Comparison of ENCODE assay signal across 8 cellular contexts in the genomic region with DNA sequence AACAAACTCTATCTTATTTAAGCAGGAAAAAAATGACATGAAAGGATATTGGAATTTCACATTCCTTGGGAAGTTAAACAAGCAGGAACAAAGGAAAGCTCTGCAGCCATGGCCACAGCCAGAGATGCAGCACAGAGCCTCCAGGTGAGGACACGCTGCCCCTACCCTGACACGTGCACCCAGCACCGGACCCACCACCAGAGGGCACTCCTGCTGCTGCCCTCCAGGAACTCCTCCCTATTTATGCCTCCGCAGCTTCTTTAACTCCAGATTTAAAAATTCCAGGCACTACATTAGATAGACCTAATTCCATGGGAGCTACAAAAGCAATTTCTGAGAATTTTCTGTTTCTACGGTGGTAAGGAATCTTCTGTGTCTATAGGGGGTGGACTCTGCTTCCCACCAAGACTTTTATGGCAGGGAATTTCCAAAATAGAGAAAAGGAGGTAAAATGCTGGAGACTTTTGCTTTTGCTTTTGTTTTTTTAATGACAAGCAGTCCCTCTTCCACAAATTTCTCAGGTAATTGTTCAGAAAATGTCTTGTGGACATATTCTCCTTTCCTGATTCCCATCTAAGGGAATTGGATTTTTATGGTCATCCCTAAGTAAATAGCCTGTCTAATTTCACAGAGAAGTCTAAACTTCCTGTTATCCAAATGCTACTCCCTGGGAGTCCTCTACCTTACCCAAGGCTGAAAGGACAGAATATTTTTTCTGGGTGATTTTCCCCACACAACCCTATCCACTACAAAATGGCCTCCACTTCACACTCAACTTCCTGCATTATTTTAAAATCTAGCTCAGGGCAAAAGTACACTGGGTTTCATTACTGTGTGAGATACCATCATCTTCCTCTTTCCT.
A peak's percentile ranks its signal among the peaks of the same experiment; 100 is the strongest.
DNase-seq lines count a peak whose midpoint lies in the region; ATAC-seq, FAIRE-seq and TF ChIP-seq lines count a peak whose summit lies in the region.
"Had no signal": no experiment of that assay in that cellular context is flagged by ENCODE, and none has a peak within 500 bp of the region (broad histone marks: within the 10 kb centered on the region; RNA-seq: fewer than 3 reads in every experiment).

No MANE protein-coding gene starts in this region.

- intact Hi-C loops in esophagus squamous epithelium (cut with DNase I), result no loop called here
- intact Hi-C loops in pancreas (cut with DNase I), result no loop called here

- H3K27me3 ChIP-seq in esophagus squamous epithelium (no peaks in the 10 kb centered on the region), pancreas (no peaks in the 10 kb centered on the region)

- H3K36me3 ChIP-seq in esophagus squamous epithelium (no peaks in the 10 kb centered on the region), pancreas (no peaks in the 10 kb centered on the region)

- TF ChIP-seq POLR2A in esophagus squamous epithelium (IDR thresholded peaks at IDR 0.05), result no peak

- ATAC-seq in HG02610 (IDR thresholded peaks at IDR 0.05; ENCODE audit: unreplicated experiment), result peak; percentile 70
- ATAC-seq in pancreas, result peak; percentile 91 to 98 (median 95)

- TF ChIP-seq CTCF in GM12874 (IDR thresholded peaks at IDR 0.05; ENCODE audit: insufficient read depth, low read depth, low read length) (peak; percentile 85), esophagus squamous epithelium (IDR thresholded peaks at IDR 0.05) (peak; percentile 20 to 69 (median 44)), pancreas (IDR thresholded peaks at IDR 0.05) (peak; percentile 56 to 72 (median 68))

- H3K27ac ChIP-seq in esophagus squamous epithelium, result no peak overlapping the region
- H3K27ac ChIP-seq in pancreas, result no peak overlapping the region

- no peaks in the 10 kb centered on the region for H3K9me3 ChIP-seq in esophagus squamous epithelium
- no peaks in the 10 kb centered on the region for H3K9me3 ChIP-seq in pancreas

- H3K4me1 ChIP-seq in esophagus squamous epithelium (peaks cover 0 to 23% (median 14%) of the 10 kb centered on the region in 3 donors), pancreas (peaks cover 0 to 2% (median 0%) of the 10 kb centered on the region in 3 donors)

- H3K4me3 ChIP-seq in esophagus squamous epithelium (no peak overlapping the region), pancreas (no peak overlapping the region)

- DNase-seq in NCI-H748 (lab: John Stamatoyannopoulos, UW; ENCODE audit: unreplicated experiment) (peak; percentile 60), esophagus squamous epithelium (lab: John Stamatoyannopoulos, UW) (no peak), pancreas (peak; percentile 52 to 88 (median 77)), globus pallidus (ENCODE audit: low spot score) (no peak)
- peak; percentile 10 for DNase-seq in activated CD8-positive, alpha-beta memory T cell treated with anti-CD3 and anti-CD28 coated beads, Interleukin-2, amount 50 U/mL, for 24 hours (ENCODE audit: extremely low read depth)

- WGBS in esophagus squamous epithelium, 2 donors, result 54 to 79% methylated on average over 1 to 5 of the region's 5 CpGs
- WGBS in pancreas, 2 donors, result 20 to 23% methylated on average over 5 of the region's 5 CpGs

- no peak for FAIRE-seq in pancreas (lab: Jason Lieb, UNC)
- FAIRE-seq: endometrium had no signal

Comparison
In these comparisons a context has a peak if more than half of its experiments do, and no peak if none do; other contexts are left out.
1. DNase-seq: peak in NCI-H748 (single experiment), activated CD8-positive, alpha-beta memory T cell treated with anti-CD3 and anti-CD28 coated beads, Interleukin-2, amount 50 U/mL, for 24 hours (single experiment) and pancreas (6 of 6); none in esophagus squamous epithelium (single experiment) and globus pallidus (single experiment).
2. Peak in every context shown above with its lines, with median percentiles within 50 percentile points of each other: CTCF ChIP-seq.